In the genomic region with DNA sequence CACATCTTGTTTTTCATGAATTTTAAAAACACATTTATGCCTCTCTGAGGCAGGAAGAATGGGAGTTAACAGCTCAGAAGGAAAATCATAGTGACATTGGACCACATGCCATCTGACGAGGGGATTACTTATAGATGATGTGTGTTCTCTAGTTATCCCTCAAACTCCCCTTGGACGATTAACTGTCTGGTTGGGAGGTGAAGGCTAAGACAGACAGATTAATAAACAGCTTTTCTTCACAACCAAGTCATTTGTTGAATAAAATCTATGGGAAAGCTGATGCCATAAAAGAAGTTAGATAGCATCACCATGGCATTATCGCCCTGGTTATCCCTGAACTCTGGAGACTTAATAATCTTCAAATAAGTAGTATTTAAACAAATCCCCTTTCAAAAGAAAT, we compare ENCODE assay signal across 19 cellular contexts.
A peak's percentile ranks its signal among the peaks of the same experiment; 100 is the strongest.
DNase-seq lines count a peak whose midpoint lies in the region; ATAC-seq and TF ChIP-seq lines count a peak whose summit lies in the region.
"Had no signal": no experiment of that assay in that cellular context is flagged by ENCODE, and none has a peak within 500 bp of the region (broad histone marks: within the 10 kb centered on the region; RNA-seq: fewer than 3 reads in every experiment).

No MANE protein-coding gene starts in this region.

- peaks cover 25% of the 10 kb centered on the region for H3K4me1 Mint-ChIP-seq in activated T-helper 17 cell treated with anti-CD3 and anti-CD28 coated beads, Interleukin-2, amount 50 U/mL, for 72 hours

- no peaks in the 10 kb centered on the region for H3K36me3 Mint-ChIP-seq in activated T-helper 17 cell treated with anti-CD3 and anti-CD28 coated beads, Interleukin-2, amount 50 U/mL, for 72 hours (ENCODE audit: low read depth)
- H3K36me3 Mint-ChIP-seq: mesothelial cell of epicardium; stimulated activated memory B cell treated with anti-CD40 and anti-IgM and Interleukin-4, amounts not matched to agents 10 μg/mL and 1 μg/mL and 100 μg/mL, for 72 hours had no signal

- H3F3A ChIP-seq in Loucy (ENCODE audit: low read depth), result no peaks in the 10 kb centered on the region

- H3K4me2 ChIP-seq in Loucy (ENCODE audit: low read depth, low read length, poor library complexity, severe bottlenecking), result peak overlapping the region; percentile 52

- H3K9me2 ChIP-seq in Loucy (replicated peaks; ENCODE audit: low read depth, low read length), result no peaks in the 10 kb centered on the region

- H3K36me3 ChIP-seq in Loucy (ENCODE audit: insufficient read depth, low read length), result no peaks in the 10 kb centered on the region

- intact Hi-C loops in dorsolateral prefrontal cortex (cut with DNase I), result loop anchor here in 1 of 2 donors (10.0 kb wide), 2 partner anchors 742 to 822 kb away; no protein-coding TSS in a partner anchor

- DNase-seq in DMS 273 (lab: John Stamatoyannopoulos, UW; ENCODE audit: unreplicated experiment) (peak; percentile 6), DMS 273 treated with DMSO at 0.1 percent for 48 hours (lab: John Stamatoyannopoulos, UW) (no peak), retinal pigment epithelial cell (ENCODE audit: low read depth) (peak; percentile 65), dedifferentiated amniotic fluid mesenchymal stem cell (ENCODE audit: extremely low spot score) (no peak), dorsolateral prefrontal cortex (no peak)
- DNase-seq in stimulated activated naive CD8-positive, alpha-beta T cell treated with anti-CD3 and anti-CD28 coated beads, Interleukin-15, Interleukin-2, amounts not matched to agents 100 U/mL and 50 U/mL, for 24 hours, result no peak
- DNase-seq: activated CD4-positive, CD25-positive, alpha-beta regulatory T cell treated with anti-CD3 and anti-CD28 coated beads, Interleukin-2, amount 50 U/mL, for 72 hours; activated naive CD4-positive, alpha-beta T cell treated with Interleukin-2 at 50 U/mL for 16 hours; C1 segment of cervical spinal cord; NCI-H1694 treated with DMSO at 0.1 percent for 48 hours; SIG-M5 had no signal

- H3K4me1 ChIP-seq in Loucy (ENCODE audit: insufficient read depth, low read length, poor library complexity, severe bottlenecking), result peaks cover 25% of the 10 kb centered on the region
- H3K4me1 ChIP-seq: psoas muscle had no signal

- no peaks in the 10 kb centered on the region for H4K20me1 ChIP-seq in Loucy (ENCODE audit: insufficient read depth, low read length, poor library complexity, severe bottlenecking)

- H3K9me3 ChIP-seq in Loucy (ENCODE audit: insufficient read depth, low read depth, low read length), result no peaks in the 10 kb centered on the region
- H3K9me3 ChIP-seq: psoas muscle had no signal

- H3K27ac ChIP-seq in dorsolateral prefrontal cortex, result no peak overlapping the region
- H3K27ac ChIP-seq: 22Rv1, psoas muscle had no signal

- no peaks in the 10 kb centered on the region for H3K27me3 Mint-ChIP-seq in activated T-helper 17 cell treated with anti-CD3 and anti-CD28 coated beads, Interleukin-2, amount 50 U/mL, for 72 hours

- ATAC-seq in activated T-helper 17 cell treated with anti-CD3 and anti-CD28 coated beads, Interleukin-2, amount 50 U/mL, for 72 hours (replicated peaks), result no peak
- no peak for ATAC-seq in stimulated activated naive CD8-positive, alpha-beta T cell treated with anti-CD3 and anti-CD28 coated beads, Interleukin-15, Interleukin-2, amounts not matched to agents 100 U/mL and 50 U/mL, for 24 hours
- ATAC-seq: left cardiac atrium; psoas muscle; stimulated activated memory B cell treated with anti-CD40 and anti-IgM and Interleukin-4, amounts not matched to agents 10 μg/mL and 1 μg/mL and 100 μg/mL, for 72 hours had no signal

- H3K27me3 ChIP-seq in Loucy (ENCODE audit: insufficient read depth, low read length, poor library complexity, severe bottlenecking), result no peaks in the 10 kb centered on the region
- no peaks in the 10 kb centered on the region for H3K27me3 ChIP-seq in dorsolateral prefrontal cortex

- peak overlapping the region; percentile 55 for H3K27ac Mint-ChIP-seq in activated T-helper 17 cell treated with anti-CD3 and anti-CD28 coated beads, Interleukin-2, amount 50 U/mL, for 72 hours
- H3K27ac Mint-ChIP-seq: stimulated activated memory B cell treated with anti-CD40 and anti-IgM and Interleukin-4, amounts not matched to agents 10 μg/mL and 1 μg/mL and 100 μg/mL, for 72 hours had no signal

- H3K4me3 Mint-ChIP-seq in activated T-helper 17 cell treated with anti-CD3 and anti-CD28 coated beads, Interleukin-2, amount 50 U/mL, for 72 hours, result peak overlapping the region; percentile 76
- H3K4me3 Mint-ChIP-seq: mesothelial cell of epicardium; neural crest cell; stimulated activated memory B cell treated with anti-CD40 and anti-IgM and Interleukin-4, amounts not matched to agents 10 μg/mL and 1 μg/mL and 100 μg/mL, for 72 hours had no signal

- no peaks in the 10 kb centered on the region for H3K9me3 Mint-ChIP-seq in activated T-helper 17 cell treated with anti-CD3 and anti-CD28 coated beads, Interleukin-2, amount 50 U/mL, for 72 hours
- H3K9me3 Mint-ChIP-seq: mesothelial cell of epicardium, neural crest cell had no signal

- peak overlapping the region; percentile 33 for H3K4me3 ChIP-seq in Loucy (ENCODE audit: low read length, poor library complexity, severe bottlenecking)
- no peak overlapping the region for H3K4me3 ChIP-seq in retinal pigment epithelial cell (ENCODE audit: low read length)
- H3K4me3 ChIP-seq in dorsolateral prefrontal cortex, result no peak overlapping the region
- H3K4me3 ChIP-seq: psoas muscle had no signal

- no peak for TF ChIP-seq CTCF in Loucy (conservative IDR thresholded peaks at IDR 0.05; ENCODE audit: low read length)
- TF ChIP-seq CTCF in retinal pigment epithelial cell (conservative IDR thresholded peaks at IDR 0.05; ENCODE audit: low read depth, low read length), result no peak
- no peak for TF ChIP-seq CTCF in dorsolateral prefrontal cortex (IDR thresholded peaks at IDR 0.05 in 54 of 56, conservative IDR thresholded peaks at IDR 0.05 in 2 of 56; ENCODE audit: low read depth in 1 of 56, partially characterized antibody in 56 of 56)

- no peaks in the 10 kb centered on the region for H3K79me2 ChIP-seq in Loucy (ENCODE audit: insufficient read depth, low read length)

- H2AFZ ChIP-seq in Loucy (ENCODE audit: low read length), result peak overlapping the region; percentile 28; the same call in 1 of the 2 replicates

- H3K9ac ChIP-seq in Loucy (ENCODE audit: low read depth, low read length, poor library complexity, severe bottlenecking), result no peak overlapping the region

Comparison
In these comparisons a context has a peak if more than half of its experiments do, and no peak if none do; other contexts are left out.
1. DNase-seq: peak in DMS 273 (single experiment) and retinal pigment epithelial cell (single experiment); none in DMS 273 treated with DMSO at 0.1 percent for 48 hours (single experiment), dedifferentiated amniotic fluid mesenchymal stem cell (single experiment), dorsolateral prefrontal cortex (0 of 10) and stimulated activated naive CD8-positive, alpha-beta T cell treated with anti-CD3 and anti-CD28 coated beads, Interleukin-15, Interleukin-2, amounts not matched to agents 100 U/mL and 50 U/mL, for 24 hours (single experiment).